In genomic region chr3:33798418-33799201, GRCh38 we compare ENCODE assay signal across 8 cellular contexts.
DNase-seq lines count a peak whose midpoint lies in the region; ATAC-seq and TF ChIP-seq lines count a peak whose summit lies in the region.

TSS of gene PDCD6IP (plus strand) at chr3:33798630. CDS start at chr3:33798729, 99 bp downstream.

- peak; percentile 94 for ATAC-seq in GM18907 (IDR thresholded peaks at IDR 0.05; ENCODE audit: unreplicated experiment)
- ATAC-seq in HG03159 (IDR thresholded peaks at IDR 0.05; ENCODE audit: unreplicated experiment): peak; percentile 93
- ATAC-seq in central memory CD8-positive, alpha-beta T cell (replicated peaks; ENCODE audit: extremely low read depth, poor library complexity, severe bottlenecking): peak; percentile 75

- no peaks in the 10 kb centered on the region for H3K27me3 Mint-ChIP-seq in central memory CD8-positive, alpha-beta T cell

- no peaks in the 10 kb centered on the region for H3K9me3 Mint-ChIP-seq in central memory CD8-positive, alpha-beta T cell

- H3K4me1 Mint-ChIP-seq in central memory CD8-positive, alpha-beta T cell: peaks cover 41% of the 10 kb centered on the region

- TF ChIP-seq CTCF in AG09319 (IDR thresholded peaks at IDR 0.05; ENCODE audit: low read depth, low read length): no peak; the same call in 1 of the 2 replicates

- peak within 1 kb of the TSS; percentile 96 for H3K27ac Mint-ChIP-seq in central memory CD8-positive, alpha-beta T cell (ENCODE audit: low read depth)

- H3K4me3 Mint-ChIP-seq in central memory CD8-positive, alpha-beta T cell: peak within 1 kb of the TSS; percentile 93

- peaks cover 27% of the 10 kb centered on the region for H3K36me3 Mint-ChIP-seq in central memory CD8-positive, alpha-beta T cell (ENCODE audit: insufficient read depth)

- DNase-seq in AG09319 (ENCODE audit: extremely low read depth, low read depth): peak; percentile 83
- peak; percentile 67 for DNase-seq in NCI-H345 treated with DMSO at 0.1 percent for 48 hours (lab: John Stamatoyannopoulos, UW; ENCODE audit: unreplicated experiment)
- DNase-seq in activated CD4-positive, CD25-positive, alpha-beta regulatory T cell treated with anti-CD3 and anti-CD28 coated beads, Interleukin-2, amount 50 U/mL, for 16 hours (ENCODE audit: low read depth, low spot score): peak; percentile 72
- DNase-seq in central memory CD8-positive, alpha-beta T cell (ENCODE audit: low spot score in 2 of 2): peak; percentile 76 to 86
- peak; percentile 99 for DNase-seq in islet precursor cell
- DNase-seq in stimulated activated CD4-positive, alpha-beta T cell treated with anti-CD3 and anti-CD28 coated beads, Interleukin-12 subunit alpha, Interleukin-12 subunit beta, amount 100 ng/mL, for 48 hours (ENCODE audit: low read depth in 2 of 3, low spot score in 1 of 3): peak; percentile 70 to 85 (median 80)

Comparison
In these comparisons a context has a peak if more than half of its experiments do, and no peak if none do; other contexts are left out.
1. Peak in every context shown above with its lines: DNase-seq and ATAC-seq.